ENCODE assay signal across 8 cellular contexts in genomic region chr5:90529939-90530677, GRCh38. TPM values are rescaled to one million over a fixed set of nuclear protein-coding genes. Genes with fewer than 3 reads are reported as not detected.
DNase-seq lines count a peak whose midpoint lies in the region; ATAC-seq and TF ChIP-seq lines count a peak whose summit lies in the region.

No MANE protein-coding gene starts in this region.

- TF ChIP-seq CTCF in WERI-Rb-1 (IDR thresholded peaks at IDR 0.05; ENCODE audit: low read depth, low read length) (peak; percentile 60), dorsolateral prefrontal cortex (IDR thresholded peaks at IDR 0.05 in 54 of 56, conservative IDR thresholded peaks at IDR 0.05 in 2 of 56; ENCODE audit: low read depth in 1 of 56, partially characterized antibody in 56 of 56) (peak; percentile 46 to 88 (median 74)), lower leg skin (IDR thresholded peaks at IDR 0.05) (no peak)

- in situ Hi-C loops in ACHN (cut with HindIII; ENCODE audit: low pct_ligation_motif_present, low pct_unique_long_range_greater_than_20kb, low sequenced_read_pairs) = no loop called here

- DNase-seq in ACHN = peak; percentile 74
- DNase-seq in NCI-H2107 treated with DMSO at 0.1 percent for 48 hours (lab: John Stamatoyannopoulos, UW; ENCODE audit: unreplicated experiment) = peak; percentile 32
- peak; percentile 73 for DNase-seq in WERI-Rb-1
- DNase-seq in dorsolateral prefrontal cortex = peak in 9 of 10 donors; percentile 61 to 76 (median 70)
- peak; percentile 63 to 87 for DNase-seq in lower leg skin (ENCODE audit: low spot score in 2 of 2)
- DNase-seq in stimulated activated CD4-positive, alpha-beta T cell treated with anti-CD3 and anti-CD28 coated beads, TNF-alpha, amount 100 ng/mL, for 24 hours (ENCODE audit: low read depth in 3 of 3) = peak; percentile 35 to 46 (median 39)

- ATAC-seq in GM18505 (IDR thresholded peaks at IDR 0.05; ENCODE audit: unreplicated experiment) (peak; percentile 44), HG02981 (IDR thresholded peaks at IDR 0.05; ENCODE audit: unreplicated experiment) (peak; percentile 41)

- peak overlapping the region; percentile 98 for H3K4me3 ChIP-seq in WERI-Rb-1 (ENCODE audit: low read depth, low read length)
- H3K4me3 ChIP-seq in dorsolateral prefrontal cortex = peak overlapping the region; percentile 63 to 99 (median 90)
- H3K4me3 ChIP-seq in lower leg skin (ENCODE audit: low read depth, poor library complexity, severe bottlenecking) = peak overlapping the region; percentile 88

- H3K27me3 ChIP-seq in WERI-Rb-1 (ENCODE audit: insufficient read depth, low read depth, severe bottlenecking) (no peaks in the 10 kb centered on the region), dorsolateral prefrontal cortex (no peaks in the 10 kb centered on the region)

- 2 to 3% methylated on average over 13 of the region's 13 CpGs for WGBS in lower leg skin, 2 donors

- H3K36me3 ChIP-seq in WERI-Rb-1 = no peaks in the 10 kb centered on the region

- TF ChIP-seq POLR2A in GM18505 (IDR thresholded peaks at IDR 0.05; ENCODE audit: borderline replicate concordance, extremely low read depth, insufficient read depth, insufficient read length) = no peak
- no peak for TF ChIP-seq POLR2A in lower leg skin (IDR thresholded peaks at IDR 0.05)

- intact Hi-C loops in dorsolateral prefrontal cortex (cut with DNase I) = loop anchor here (1.0 to 10.0 kb wide), 6 partner anchors 55 to 1805 kb away; partner anchors contain the start of genes CETN3 (in 1 of the 2), MBLAC2 (in 1 of the 2) and POLR3G (in 1 of the 2)
- intact Hi-C loops in lower leg skin (cut with DNase I; ENCODE audit: low total_unique reads) = loop anchor here (10.0 kb wide), 1 partner anchor 95 kb away; no protein-coding TSS in a partner anchor

- H3K27ac ChIP-seq in WERI-Rb-1 (peak overlapping the region; percentile 27; the same call in 1 of the 2 replicates), dorsolateral prefrontal cortex (peak overlapping the region; percentile 70 to 100 (median 97))

- H3K9me3 ChIP-seq in WERI-Rb-1 (ENCODE audit: severe bottlenecking) = no peaks in the 10 kb centered on the region

RNA-seq across cellular contexts. Expression of gene LYSMD3, which starts 0.7 kb away (rescaled TPM):
- total RNA-seq in dorsolateral prefrontal cortex (10 to 100 TPM in 112 of 120 experiments, 1 to 10 TPM in 8; 8.2 to 18.0 (median 13.0) TPM), lower leg skin (10 to 100 TPM in 1 of 4 donors, 1 to 10 TPM in 3; 5.4 to 10.1 (median 7.4) TPM)

RNA-seq across cellular contexts. Expression of gene ADGRV1, which starts 28.5 kb away (rescaled TPM):
- total RNA-seq in dorsolateral prefrontal cortex = 100 to 1,000 TPM in 104 of 120 experiments, 10 to 100 TPM in 16; 60.4 to 376 (median 133) TPM
- total RNA-seq in lower leg skin = 1 to 10 TPM; 1.2 to 4.0 (median 2.7) TPM

RNA-seq across cellular contexts. Expression of gene POLR3G, which starts 55.4 kb away (rescaled TPM):
- 10 to 100 TPM in 10 of 120 experiments, 1 to 10 TPM in 110; 3.8 to 12.6 (median 7.0) TPM for total RNA-seq in dorsolateral prefrontal cortex
- 1 to 10 TPM in 3 of 4 donors, under 1 TPM in 1; 0.96 to 5.6 (median 1.7) TPM for total RNA-seq in lower leg skin

RNA-seq across cellular contexts. Expression of gene MBLAC2, which starts 55.5 kb away (rescaled TPM):
- total RNA-seq in dorsolateral prefrontal cortex = 10 to 100 TPM in 118 of 120 experiments, 1 to 10 TPM in 2; 9.0 to 18.7 (median 13.8) TPM
- total RNA-seq in lower leg skin = 1 to 10 TPM; 6.1 to 6.9 (median 6.3) TPM

Comparison
In these comparisons a context has a peak if more than half of its experiments do, and no peak if none do; other contexts are left out.
1. Peak in every context shown above with its lines: DNase-seq, ATAC-seq, H3K4me3 ChIP-seq and H3K27ac ChIP-seq.
2. CTCF ChIP-seq: peak in WERI-Rb-1 (single experiment) and dorsolateral prefrontal cortex (56 of 56); none in lower leg skin (0 of 3).
3. RNA of gene ADGRV1, which starts 28.5 kb away (total RNA-seq): 60.4 to 376 TPM in dorsolateral prefrontal cortex; 1.2 to 4.0 TPM in lower leg skin; every median in the first group is over 10 times any median in the second.